ENCODE assay signal across 1 cellular context in the genomic region with DNA sequence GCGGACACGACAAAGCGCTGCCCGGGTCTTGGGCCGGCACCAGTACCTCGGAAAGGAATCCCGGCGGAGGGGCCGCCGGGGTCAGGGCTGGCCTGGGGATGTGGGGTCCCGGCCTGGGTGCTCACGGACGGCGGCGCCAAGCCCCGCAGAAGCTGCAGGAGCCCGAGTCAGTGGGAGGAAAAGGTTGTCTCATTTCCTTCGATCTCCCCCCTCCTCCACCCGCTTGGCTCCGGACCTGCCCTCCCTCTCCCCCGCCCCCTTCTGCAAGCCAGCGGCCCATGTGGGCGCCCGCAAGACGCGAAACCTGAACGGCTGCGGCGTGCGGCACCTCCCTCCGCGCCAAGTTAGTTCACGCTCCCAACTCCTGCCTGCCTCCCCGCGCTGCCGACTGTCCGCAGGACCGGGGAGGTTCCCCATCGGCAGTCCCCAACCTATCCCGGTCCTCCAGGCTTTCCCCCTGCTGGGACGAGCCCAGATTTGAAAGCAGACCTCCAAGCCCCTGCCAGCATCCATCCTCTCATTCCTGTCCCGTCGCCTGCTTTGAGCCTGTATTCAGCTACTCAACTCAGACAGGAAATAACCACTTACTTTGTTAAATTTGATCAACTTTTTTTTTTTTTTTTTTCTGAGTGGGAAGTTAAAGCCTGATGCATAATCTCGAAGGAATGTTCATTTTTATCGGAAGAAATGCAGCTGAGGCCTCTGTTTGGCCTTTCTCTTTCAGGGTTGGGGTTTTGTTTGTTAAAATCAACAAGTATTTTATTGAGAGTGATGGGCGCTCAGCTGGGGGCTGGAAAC.
A peak's percentile ranks its signal among the peaks of the same experiment; 100 is the strongest.
TF ChIP-seq lines count a peak whose summit lies in the region.

A gene with protein sequence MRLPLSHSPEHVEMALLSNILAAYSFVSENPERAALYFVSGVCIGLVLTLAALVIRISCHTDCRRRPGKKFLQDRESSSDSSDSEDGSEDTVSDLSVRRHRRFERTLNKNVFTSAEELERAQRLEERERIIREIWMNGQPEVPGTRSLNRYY (minus strand): TSS at position 172 of the 798 bp plus-strand sequence. CDS start 42,799 bp downstream, outside the sequence.

TF ChIP-seq in HEK293, 187 proteins besides CTCF, POLR2A, EP300 and RAD21 (continued from another document and continues in another):
- no peak for TF ChIP-seq GLI2 (tag by site-specific recombination; IDR thresholded peaks at IDR 0.05; ENCODE audit: borderline replicate concordance, low read depth)
- TF ChIP-seq ZBTB44 (tag by site-specific recombination; IDR thresholded peaks at IDR 0.05): no peak
- TF ChIP-seq ZNF623 (tag by site-specific recombination; IDR thresholded peaks at IDR 0.05): no peak
- TF ChIP-seq ZNF585B (tag by site-specific recombination; IDR thresholded peaks at IDR 0.05): no peak
- TF ChIP-seq ZNF600 (tag by site-specific recombination; IDR thresholded peaks at IDR 0.05): peak; percentile 80
- TF ChIP-seq HIC1 (tag by site-specific recombination; IDR thresholded peaks at IDR 0.05): no peak
- no peak for TF ChIP-seq ZNF768 (tag by site-specific recombination; IDR thresholded peaks at IDR 0.05)
- no peak for TF ChIP-seq ZNF654 (tag by site-specific recombination; IDR thresholded peaks at IDR 0.05; ENCODE audit: low read depth)
- TF ChIP-seq ZBTB11 (tag by site-specific recombination; conservative IDR thresholded peaks at IDR 0.05; ENCODE audit: low read depth): no peak
- 0 out of 2 replicates have a peak, but pooled peaks have one; percentile 26 for TF ChIP-seq ZXDB (tag by site-specific recombination; IDR thresholded peaks at IDR 0.05)
- no peak for TF ChIP-seq ZNF175 (tag by site-specific recombination; IDR thresholded peaks at IDR 0.05)
- no peak for TF ChIP-seq RBAK (tag by site-specific recombination; IDR thresholded peaks at IDR 0.05)
- TF ChIP-seq ZNF843 (tag by site-specific recombination; IDR thresholded peaks at IDR 0.05): no peak
- TF ChIP-seq ZNF561 (tag by site-specific recombination; IDR thresholded peaks at IDR 0.05; ENCODE audit: borderline replicate concordance): no peak
- TF ChIP-seq ZNF350 (tag by site-specific recombination; IDR thresholded peaks at IDR 0.05): no peak
- no peak for TF ChIP-seq ZNF266 (tag by site-specific recombination; IDR thresholded peaks at IDR 0.05; ENCODE audit: low read depth)
- no peak for TF ChIP-seq ZNF184 (tag by site-specific recombination; IDR thresholded peaks at IDR 0.05)
- no peak for TF ChIP-seq ZNF24 (tag by site-specific recombination; IDR thresholded peaks at IDR 0.05)
- peak; percentile 74 for TF ChIP-seq GLIS2 (tag by site-specific recombination; IDR thresholded peaks at IDR 0.05)
- no peak for TF ChIP-seq ZNF140 (tag by site-specific recombination; IDR thresholded peaks at IDR 0.05)
- TF ChIP-seq, protein P1, sequence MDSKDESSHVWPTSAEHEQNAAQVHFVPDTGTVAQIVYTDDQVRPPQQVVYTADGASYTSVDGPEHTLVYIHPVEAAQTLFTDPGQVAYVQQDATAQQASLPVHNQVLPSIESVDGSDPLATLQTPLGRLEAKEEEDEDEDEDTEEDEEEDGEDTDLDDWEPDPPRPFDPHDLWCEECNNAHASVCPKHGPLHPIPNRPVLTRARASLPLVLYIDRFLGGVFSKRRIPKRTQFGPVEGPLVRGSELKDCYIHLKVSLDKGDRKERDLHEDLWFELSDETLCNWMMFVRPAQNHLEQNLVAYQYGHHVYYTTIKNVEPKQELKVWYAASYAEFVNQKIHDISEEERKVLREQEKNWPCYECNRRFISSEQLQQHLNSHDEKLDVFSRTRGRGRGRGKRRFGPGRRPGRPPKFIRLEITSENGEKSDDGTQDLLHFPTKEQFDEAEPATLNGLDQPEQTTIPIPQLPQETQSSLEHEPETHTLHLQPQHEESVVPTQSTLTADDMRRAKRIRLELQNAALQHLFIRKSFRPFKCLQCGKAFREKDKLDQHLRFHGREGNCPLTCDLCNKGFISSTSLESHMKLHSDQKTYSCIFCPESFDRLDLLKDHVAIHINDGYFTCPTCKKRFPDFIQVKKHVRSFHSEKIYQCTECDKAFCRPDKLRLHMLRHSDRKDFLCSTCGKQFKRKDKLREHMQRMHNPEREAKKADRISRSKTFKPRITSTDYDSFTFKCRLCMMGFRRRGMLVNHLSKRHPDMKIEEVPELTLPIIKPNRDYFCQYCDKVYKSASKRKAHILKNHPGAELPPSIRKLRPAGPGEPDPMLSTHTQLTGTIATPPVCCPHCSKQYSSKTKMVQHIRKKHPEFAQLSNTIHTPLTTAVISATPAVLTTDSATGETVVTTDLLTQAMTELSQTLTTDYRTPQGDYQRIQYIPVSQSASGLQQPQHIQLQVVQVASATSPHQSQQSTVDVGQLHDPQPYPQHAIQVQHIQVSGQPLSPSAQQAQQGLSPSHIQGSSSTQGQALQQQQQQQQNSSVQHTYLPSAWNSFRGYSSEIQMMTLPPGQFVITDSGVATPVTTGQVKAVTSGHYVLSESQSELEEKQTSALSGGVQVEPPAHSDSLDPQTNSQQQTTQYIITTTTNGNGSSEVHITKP (tag by site-specific recombination; IDR thresholded peaks at IDR 0.05): peak; percentile 97
- TF ChIP-seq KLF9 (tag by site-specific recombination; IDR thresholded peaks at IDR 0.05; ENCODE audit: low read depth): peak; percentile 44; the same call in 1 of the 2 replicates
- TF ChIP-seq ZNF645 (tag by site-specific recombination; IDR thresholded peaks at IDR 0.05): no peak
- no peak for TF ChIP-seq ZNF214 (tag by site-specific recombination; IDR thresholded peaks at IDR 0.05; ENCODE audit: borderline replicate concordance)
- TF ChIP-seq YY2 (tag by site-specific recombination; IDR thresholded peaks at IDR 0.05): no peak
- TF ChIP-seq ZNF341 (tag by site-specific recombination; IDR thresholded peaks at IDR 0.05; ENCODE audit: low read depth): peak; percentile 99
- TF ChIP-seq ZNF670 (tag by site-specific recombination; IDR thresholded peaks at IDR 0.05; ENCODE audit: low read depth): no peak
- peak; percentile 53; the same call in 1 of the 2 replicates for TF ChIP-seq ZNF362 (tag by site-specific recombination; IDR thresholded peaks at IDR 0.05)
- TF ChIP-seq, protein P2, sequence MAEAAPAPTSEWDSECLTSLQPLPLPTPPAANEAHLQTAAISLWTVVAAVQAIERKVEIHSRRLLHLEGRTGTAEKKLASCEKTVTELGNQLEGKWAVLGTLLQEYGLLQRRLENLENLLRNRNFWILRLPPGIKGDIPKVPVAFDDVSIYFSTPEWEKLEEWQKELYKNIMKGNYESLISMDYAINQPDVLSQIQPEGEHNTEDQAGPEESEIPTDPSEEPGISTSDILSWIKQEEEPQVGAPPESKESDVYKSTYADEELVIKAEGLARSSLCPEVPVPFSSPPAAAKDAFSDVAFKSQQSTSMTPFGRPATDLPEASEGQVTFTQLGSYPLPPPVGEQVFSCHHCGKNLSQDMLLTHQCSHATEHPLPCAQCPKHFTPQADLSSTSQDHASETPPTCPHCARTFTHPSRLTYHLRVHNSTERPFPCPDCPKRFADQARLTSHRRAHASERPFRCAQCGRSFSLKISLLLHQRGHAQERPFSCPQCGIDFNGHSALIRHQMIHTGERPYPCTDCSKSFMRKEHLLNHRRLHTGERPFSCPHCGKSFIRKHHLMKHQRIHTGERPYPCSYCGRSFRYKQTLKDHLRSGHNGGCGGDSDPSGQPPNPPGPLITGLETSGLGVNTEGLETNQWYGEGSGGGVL (tag by site-specific recombination; IDR thresholded peaks at IDR 0.05): peak; percentile 83
- no peak for TF ChIP-seq BCL11A (tag by site-specific recombination; IDR thresholded peaks at IDR 0.05; ENCODE audit: low read depth)
- no peak for TF ChIP-seq ZNF211 (tag by site-specific recombination; IDR thresholded peaks at IDR 0.05; ENCODE audit: low read depth)
- no peak for TF ChIP-seq ZNF549 (tag by site-specific recombination; IDR thresholded peaks at IDR 0.05)
- TF ChIP-seq IKZF3 (tag by site-specific recombination; IDR thresholded peaks at IDR 0.05): no peak
- TF ChIP-seq ZBTB7A (tag by site-specific recombination; IDR thresholded peaks at IDR 0.05; ENCODE audit: low read depth): no peak
- TF ChIP-seq ZNF426 (tag by site-specific recombination; IDR thresholded peaks at IDR 0.05): no peak
- TF ChIP-seq ZNF354C (tag by site-specific recombination; IDR thresholded peaks at IDR 0.05; ENCODE audit: borderline replicate concordance, low read depth): no peak
- no peak for TF ChIP-seq KLF7 (tag by site-specific recombination; IDR thresholded peaks at IDR 0.05; ENCODE audit: borderline replicate concordance)
- TF ChIP-seq, protein P3, sequence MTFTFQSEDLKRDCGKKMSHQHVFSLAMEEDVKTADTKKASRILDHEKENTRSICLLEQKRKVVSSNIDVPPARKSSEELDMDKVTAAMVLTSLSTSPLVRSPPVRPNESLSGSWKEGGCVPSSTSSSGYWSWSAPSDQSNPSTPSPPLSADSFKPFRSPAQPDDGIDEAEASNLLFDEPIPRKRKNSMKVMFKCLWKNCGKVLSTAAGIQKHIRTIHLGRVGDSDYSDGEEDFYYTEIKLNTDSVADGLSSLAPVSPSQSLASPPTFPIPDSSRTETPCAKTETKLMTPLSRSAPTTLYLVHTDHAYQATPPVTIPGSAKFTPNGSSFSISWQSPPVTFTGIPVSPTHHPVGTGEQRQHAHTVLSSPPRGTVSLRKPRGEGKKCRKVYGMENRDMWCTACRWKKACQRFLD (tag by site-specific recombination; IDR thresholded peaks at IDR 0.05): no peak
- peak; percentile 59; the same call in 1 of the 2 replicates for TF ChIP-seq ZIC2 (tag by site-specific recombination; IDR thresholded peaks at IDR 0.05)
- no peak for TF ChIP-seq BCL11B (tag by site-specific recombination; IDR thresholded peaks at IDR 0.05; ENCODE audit: low read depth)
- TF ChIP-seq SP2 (tag by site-specific recombination; IDR thresholded peaks at IDR 0.05): peak; percentile 71
- no peak for TF ChIP-seq TCF7L2 (IDR thresholded peaks at IDR 0.05; ENCODE audit: borderline replicate concordance, low read depth, low read length)
- TF ChIP-seq GLI4 (tag by site-specific recombination; IDR thresholded peaks at IDR 0.05): no peak
